4 cellular contexts compared by ENCODE assay signal in genomic region chr9:96322210-96322609, GRCh38. TPM values are rescaled to one million over a fixed set of nuclear protein-coding genes. Genes with fewer than 3 reads are reported as not detected.
"Had no signal": no experiment of that assay in that cellular context is flagged by ENCODE, and none has a peak within 500 bp of the region (broad histone marks: within the 10 kb centered on the region; RNA-seq: fewer than 3 reads in every experiment).

No MANE protein-coding gene starts in this region.

RNA-seq across cellular contexts. Expression of gene HSD17B3, which starts 20.2 kb away (rescaled TPM):
- total RNA-seq: GM23338, H4, HT-29 had no signal
- polyA plus RNA-seq: GM23338, IgD-negative memory B cell had no signal
